15 cellular contexts compared by ENCODE assay signal in genomic region chr6:44423306-44423705, GRCh38. TPM values are rescaled to one million over a fixed set of nuclear protein-coding genes. Genes with fewer than 3 reads are reported as not detected.
DNase-seq lines count a peak whose midpoint lies in the region; ATAC-seq lines count a peak whose summit lies in the region.
"Had no signal": no experiment of that assay in that cellular context is flagged by ENCODE, and none has a peak within 500 bp of the region (broad histone marks: within the 10 kb centered on the region; RNA-seq: fewer than 3 reads in every experiment).

No MANE protein-coding gene starts in this region.

- H3K27ac ChIP-seq in angular gyrus (ENCODE audit: low read depth, low read length): peak overlapping the region; percentile 1
- H3K27ac ChIP-seq: HL-60 had no signal

- peaks cover 92% of the 10 kb centered on the region for H3K36me3 Mint-ChIP-seq in stimulated activated effector memory CD8-positive, alpha-beta T cell treated with anti-CD3 and anti-CD28 coated beads, Interleukin-12 subunit alpha, Interleukin-12 subunit beta, amount 100 ng/mL, for 72 hours
- H3K36me3 Mint-ChIP-seq in T-helper 17 cell (ENCODE audit: low read depth): peaks cover 9% of the 10 kb centered on the region

- H3K27me3 Mint-ChIP-seq in T-helper 17 cell: no peaks in the 10 kb centered on the region
- H3K27me3 Mint-ChIP-seq: CD4-positive, alpha-beta T cell had no signal

- DNase-seq in epidermal melanocyte (ENCODE audit: insufficient read length, low spot score) (peak; percentile 18), T-helper 17 cell (no peak), NCI-H2107 (lab: John Stamatoyannopoulos, UW) (no peak)
- DNase-seq in stimulated activated effector memory CD8-positive, alpha-beta T cell treated with anti-CD3 and anti-CD28 coated beads, Interleukin-12 subunit alpha, Interleukin-12 subunit beta, amount 100 ng/mL, for 72 hours (ENCODE audit: low spot score in 2 of 2): no peak
- DNase-seq: BE2C; C1 segment of cervical spinal cord; CD4-positive, alpha-beta T cell; DMS153; DND-41; EL had no signal

- no peaks in the 10 kb centered on the region for H3K4me1 Mint-ChIP-seq in stimulated activated effector memory CD8-positive, alpha-beta T cell treated with anti-CD3 and anti-CD28 coated beads, Interleukin-12 subunit alpha, Interleukin-12 subunit beta, amount 100 ng/mL, for 72 hours
- H3K4me1 Mint-ChIP-seq in T-helper 17 cell: peaks cover 8% of the 10 kb centered on the region

- no peaks in the 10 kb centered on the region for H3K9me3 Mint-ChIP-seq in stimulated activated effector memory CD8-positive, alpha-beta T cell treated with anti-CD3 and anti-CD28 coated beads, Interleukin-12 subunit alpha, Interleukin-12 subunit beta, amount 100 ng/mL, for 72 hours
- H3K9me3 Mint-ChIP-seq: CD4-positive, alpha-beta T cell had no signal

- peak overlapping the region; percentile 18 for H3K27ac Mint-ChIP-seq in stimulated activated effector memory CD8-positive, alpha-beta T cell treated with anti-CD3 and anti-CD28 coated beads, Interleukin-12 subunit alpha, Interleukin-12 subunit beta, amount 100 ng/mL, for 72 hours
- H3K27ac Mint-ChIP-seq in T-helper 17 cell: no peak overlapping the region
- H3K27ac Mint-ChIP-seq: CD4-positive, alpha-beta T cell had no signal

- H3K9me3 ChIP-seq in T-helper 17 cell (ENCODE audit: control insufficient read depth, low read length, poor library complexity, severe bottlenecking): no peaks in the 10 kb centered on the region
- H3K9me3 ChIP-seq: BE2C, HAP-1 had no signal

- ATAC-seq in stimulated activated effector memory CD8-positive, alpha-beta T cell treated with anti-CD3 and anti-CD28 coated beads, Interleukin-12 subunit alpha, Interleukin-12 subunit beta, amount 100 ng/mL, for 72 hours: peak; percentile 37
- ATAC-seq in T-helper 17 cell (no peak), HG03342 (IDR thresholded peaks at IDR 0.05; ENCODE audit: unreplicated experiment) (no peak)
- ATAC-seq: GM12878 had no signal

- H3K4me3 Mint-ChIP-seq in stimulated activated effector memory CD8-positive, alpha-beta T cell treated with anti-CD3 and anti-CD28 coated beads, Interleukin-12 subunit alpha, Interleukin-12 subunit beta, amount 100 ng/mL, for 72 hours: no peak overlapping the region
- no peak overlapping the region for H3K4me3 Mint-ChIP-seq in T-helper 17 cell
- H3K4me3 Mint-ChIP-seq: CD4-positive, alpha-beta T cell had no signal

RNA-seq across cellular contexts. Expression of gene CDC5L, which starts 35.8 kb away (rescaled TPM):
- total RNA-seq in T-helper 17 cell: 10 to 100 TPM; 17.8 to 24.7 TPM
